ENCODE assay signal across 25 cellular contexts in genomic region chr5:124287813-124288212, GRCh38.
"Had no signal": no experiment of that assay in that cellular context is flagged by ENCODE, and none has a peak within 500 bp of the region (broad histone marks: within the 10 kb centered on the region; RNA-seq: fewer than 3 reads in every experiment).

No MANE protein-coding gene starts in this region.

- H2AFZ ChIP-seq: parathyroid adenoma had no signal

- H3K4me1 Mint-ChIP-seq: immature natural killer cell, memory B cell, naive B cell had no signal

- H3K27ac ChIP-seq: epithelial cell of prostate, esophagus muscularis mucosa, left ventricle myocardium inferior, lower lobe of right lung, parathyroid adenoma, prostate gland, right lobe of liver, skin epidermis, suprapubic skin, tibial artery, upper lobe of left lung, uterus had no signal

- H3K9ac ChIP-seq: parathyroid adenoma had no signal

- H3K9me3 Mint-ChIP-seq: memory B cell, naive B cell, nephron had no signal

- H3K79me2 ChIP-seq: parathyroid adenoma had no signal

- H3K4me3 Mint-ChIP-seq: effector memory CD8-positive, alpha-beta T cell; immature natural killer cell; memory B cell; naive B cell; nephron had no signal

- H3K27me3 ChIP-seq: esophagus muscularis mucosa, right lobe of liver, suprapubic skin, tibial artery, upper lobe of left lung, uterus had no signal

- FAIRE-seq: keratinocyte had no signal

- H3K9me3 ChIP-seq: esophagus muscularis mucosa, left ventricle myocardium inferior, lower lobe of right lung, prostate gland, right lobe of liver, suprapubic skin, tibial artery, upper lobe of left lung, uterus had no signal

- H3K4me1 ChIP-seq: parathyroid adenoma, right lobe of liver had no signal

- ATAC-seq: effector memory CD8-positive, alpha-beta T cell; lower lobe of right lung; right lobe of liver had no signal

- DNase-seq: effector memory CD8-positive, alpha-beta T cell; foreskin fibroblast; immature natural killer cell; left cardiac atrium; left ventricle myocardium inferior; lower lobe of right lung; midbrain; naive B cell; retina; right lobe of liver; stimulated activated CD4-positive, alpha-beta T cell treated with anti-CD3 and anti-CD28 coated beads, Interleukin-2, amount 100 ng/mL, for 24 hours; stimulated activated CD4-positive, alpha-beta T cell treated with anti-CD3 and anti-CD28 coated beads, Interleukin-4, amount 100 ng/mL, for 4 hours; stimulated activated naive CD4-positive, alpha-beta T cell; tibial artery; upper lobe of left lung; uterus had no signal

- H3K4me3 ChIP-seq: esophagus muscularis mucosa, left ventricle myocardium inferior, lower lobe of right lung, prostate gland, right lobe of liver, skin epidermis, suprapubic skin, tibial artery, upper lobe of left lung, uterus had no signal

- H3K27ac Mint-ChIP-seq: effector memory CD8-positive, alpha-beta T cell; immature natural killer cell; memory B cell had no signal

- H3K36me3 ChIP-seq: esophagus muscularis mucosa, left ventricle myocardium inferior, lower lobe of right lung, prostate gland, right lobe of liver, suprapubic skin, tibial artery, upper lobe of left lung, uterus had no signal

- H3K27me3 Mint-ChIP-seq: effector memory CD8-positive, alpha-beta T cell; memory B cell; naive B cell had no signal

- H3K36me3 Mint-ChIP-seq: immature natural killer cell, memory B cell, naive B cell had no signal
